In the genomic region with DNA sequence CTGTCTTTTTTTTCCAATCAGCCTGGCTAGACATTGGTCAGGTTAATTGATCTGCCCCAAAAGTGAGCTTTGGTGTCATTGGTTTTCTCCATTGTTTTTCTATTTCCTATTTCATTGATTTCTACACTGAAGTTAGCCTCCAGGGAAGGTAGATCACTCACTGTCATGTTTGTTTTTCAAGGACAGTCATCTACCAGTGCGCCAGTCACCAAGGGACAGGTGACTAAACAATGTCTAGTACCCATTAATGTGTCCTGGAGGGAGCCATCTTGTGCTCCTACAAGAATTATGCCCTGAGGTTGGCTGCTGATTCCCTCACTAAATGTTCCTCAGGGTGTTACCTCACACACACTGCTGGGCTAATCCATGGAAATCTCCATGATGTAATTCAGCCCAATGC, we compare ENCODE assay signal across 1 cellular context.
TF ChIP-seq lines count a peak whose summit lies in the region.

No MANE protein-coding gene starts in this region.

TF ChIP-seq in GM23338, 12 proteins besides CTCF, POLR2A, EP300 and RAD21 (continued from another document):
- TF ChIP-seq, protein P1, sequence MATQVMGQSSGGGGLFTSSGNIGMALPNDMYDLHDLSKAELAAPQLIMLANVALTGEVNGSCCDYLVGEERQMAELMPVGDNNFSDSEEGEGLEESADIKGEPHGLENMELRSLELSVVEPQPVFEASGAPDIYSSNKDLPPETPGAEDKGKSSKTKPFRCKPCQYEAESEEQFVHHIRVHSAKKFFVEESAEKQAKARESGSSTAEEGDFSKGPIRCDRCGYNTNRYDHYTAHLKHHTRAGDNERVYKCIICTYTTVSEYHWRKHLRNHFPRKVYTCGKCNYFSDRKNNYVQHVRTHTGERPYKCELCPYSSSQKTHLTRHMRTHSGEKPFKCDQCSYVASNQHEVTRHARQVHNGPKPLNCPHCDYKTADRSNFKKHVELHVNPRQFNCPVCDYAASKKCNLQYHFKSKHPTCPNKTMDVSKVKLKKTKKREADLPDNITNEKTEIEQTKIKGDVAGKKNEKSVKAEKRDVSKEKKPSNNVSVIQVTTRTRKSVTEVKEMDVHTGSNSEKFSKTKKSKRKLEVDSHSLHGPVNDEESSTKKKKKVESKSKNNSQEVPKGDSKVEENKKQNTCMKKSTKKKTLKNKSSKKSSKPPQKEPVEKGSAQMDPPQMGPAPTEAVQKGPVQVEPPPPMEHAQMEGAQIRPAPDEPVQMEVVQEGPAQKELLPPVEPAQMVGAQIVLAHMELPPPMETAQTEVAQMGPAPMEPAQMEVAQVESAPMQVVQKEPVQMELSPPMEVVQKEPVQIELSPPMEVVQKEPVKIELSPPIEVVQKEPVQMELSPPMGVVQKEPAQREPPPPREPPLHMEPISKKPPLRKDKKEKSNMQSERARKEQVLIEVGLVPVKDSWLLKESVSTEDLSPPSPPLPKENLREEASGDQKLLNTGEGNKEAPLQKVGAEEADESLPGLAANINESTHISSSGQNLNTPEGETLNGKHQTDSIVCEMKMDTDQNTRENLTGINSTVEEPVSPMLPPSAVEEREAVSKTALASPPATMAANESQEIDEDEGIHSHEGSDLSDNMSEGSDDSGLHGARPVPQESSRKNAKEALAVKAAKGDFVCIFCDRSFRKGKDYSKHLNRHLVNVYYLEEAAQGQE (IDR thresholded peaks at IDR 0.05; ENCODE audit: unreplicated experiment): no peak
- TF ChIP-seq EZH2phosphoT487 (IDR thresholded peaks at IDR 0.05; ENCODE audit: unreplicated experiment) (no peak), ZNF114 (CRISPR knock-in tag; IDR thresholded peaks at IDR 0.05) (no peak), JUNB (IDR thresholded peaks at IDR 0.05; ENCODE audit: unreplicated experiment) (no peak), CREB1 (CRISPR knock-in tag; IDR thresholded peaks at IDR 0.05; ENCODE audit: low read depth) (no peak), STAT1 (IDR thresholded peaks at IDR 0.05; ENCODE audit: unreplicated experiment) (no peak), POLR2AphosphoS5 (IDR thresholded peaks at IDR 0.05; ENCODE audit: low read depth) (no peak), ZNF331 (CRISPR knock-in tag; IDR thresholded peaks at IDR 0.05; ENCODE audit: low read depth) (no peak), NANOG (IDR thresholded peaks at IDR 0.05; ENCODE audit: borderline replicate concordance) (no peak)
- TF ChIP-seq, protein P2, sequence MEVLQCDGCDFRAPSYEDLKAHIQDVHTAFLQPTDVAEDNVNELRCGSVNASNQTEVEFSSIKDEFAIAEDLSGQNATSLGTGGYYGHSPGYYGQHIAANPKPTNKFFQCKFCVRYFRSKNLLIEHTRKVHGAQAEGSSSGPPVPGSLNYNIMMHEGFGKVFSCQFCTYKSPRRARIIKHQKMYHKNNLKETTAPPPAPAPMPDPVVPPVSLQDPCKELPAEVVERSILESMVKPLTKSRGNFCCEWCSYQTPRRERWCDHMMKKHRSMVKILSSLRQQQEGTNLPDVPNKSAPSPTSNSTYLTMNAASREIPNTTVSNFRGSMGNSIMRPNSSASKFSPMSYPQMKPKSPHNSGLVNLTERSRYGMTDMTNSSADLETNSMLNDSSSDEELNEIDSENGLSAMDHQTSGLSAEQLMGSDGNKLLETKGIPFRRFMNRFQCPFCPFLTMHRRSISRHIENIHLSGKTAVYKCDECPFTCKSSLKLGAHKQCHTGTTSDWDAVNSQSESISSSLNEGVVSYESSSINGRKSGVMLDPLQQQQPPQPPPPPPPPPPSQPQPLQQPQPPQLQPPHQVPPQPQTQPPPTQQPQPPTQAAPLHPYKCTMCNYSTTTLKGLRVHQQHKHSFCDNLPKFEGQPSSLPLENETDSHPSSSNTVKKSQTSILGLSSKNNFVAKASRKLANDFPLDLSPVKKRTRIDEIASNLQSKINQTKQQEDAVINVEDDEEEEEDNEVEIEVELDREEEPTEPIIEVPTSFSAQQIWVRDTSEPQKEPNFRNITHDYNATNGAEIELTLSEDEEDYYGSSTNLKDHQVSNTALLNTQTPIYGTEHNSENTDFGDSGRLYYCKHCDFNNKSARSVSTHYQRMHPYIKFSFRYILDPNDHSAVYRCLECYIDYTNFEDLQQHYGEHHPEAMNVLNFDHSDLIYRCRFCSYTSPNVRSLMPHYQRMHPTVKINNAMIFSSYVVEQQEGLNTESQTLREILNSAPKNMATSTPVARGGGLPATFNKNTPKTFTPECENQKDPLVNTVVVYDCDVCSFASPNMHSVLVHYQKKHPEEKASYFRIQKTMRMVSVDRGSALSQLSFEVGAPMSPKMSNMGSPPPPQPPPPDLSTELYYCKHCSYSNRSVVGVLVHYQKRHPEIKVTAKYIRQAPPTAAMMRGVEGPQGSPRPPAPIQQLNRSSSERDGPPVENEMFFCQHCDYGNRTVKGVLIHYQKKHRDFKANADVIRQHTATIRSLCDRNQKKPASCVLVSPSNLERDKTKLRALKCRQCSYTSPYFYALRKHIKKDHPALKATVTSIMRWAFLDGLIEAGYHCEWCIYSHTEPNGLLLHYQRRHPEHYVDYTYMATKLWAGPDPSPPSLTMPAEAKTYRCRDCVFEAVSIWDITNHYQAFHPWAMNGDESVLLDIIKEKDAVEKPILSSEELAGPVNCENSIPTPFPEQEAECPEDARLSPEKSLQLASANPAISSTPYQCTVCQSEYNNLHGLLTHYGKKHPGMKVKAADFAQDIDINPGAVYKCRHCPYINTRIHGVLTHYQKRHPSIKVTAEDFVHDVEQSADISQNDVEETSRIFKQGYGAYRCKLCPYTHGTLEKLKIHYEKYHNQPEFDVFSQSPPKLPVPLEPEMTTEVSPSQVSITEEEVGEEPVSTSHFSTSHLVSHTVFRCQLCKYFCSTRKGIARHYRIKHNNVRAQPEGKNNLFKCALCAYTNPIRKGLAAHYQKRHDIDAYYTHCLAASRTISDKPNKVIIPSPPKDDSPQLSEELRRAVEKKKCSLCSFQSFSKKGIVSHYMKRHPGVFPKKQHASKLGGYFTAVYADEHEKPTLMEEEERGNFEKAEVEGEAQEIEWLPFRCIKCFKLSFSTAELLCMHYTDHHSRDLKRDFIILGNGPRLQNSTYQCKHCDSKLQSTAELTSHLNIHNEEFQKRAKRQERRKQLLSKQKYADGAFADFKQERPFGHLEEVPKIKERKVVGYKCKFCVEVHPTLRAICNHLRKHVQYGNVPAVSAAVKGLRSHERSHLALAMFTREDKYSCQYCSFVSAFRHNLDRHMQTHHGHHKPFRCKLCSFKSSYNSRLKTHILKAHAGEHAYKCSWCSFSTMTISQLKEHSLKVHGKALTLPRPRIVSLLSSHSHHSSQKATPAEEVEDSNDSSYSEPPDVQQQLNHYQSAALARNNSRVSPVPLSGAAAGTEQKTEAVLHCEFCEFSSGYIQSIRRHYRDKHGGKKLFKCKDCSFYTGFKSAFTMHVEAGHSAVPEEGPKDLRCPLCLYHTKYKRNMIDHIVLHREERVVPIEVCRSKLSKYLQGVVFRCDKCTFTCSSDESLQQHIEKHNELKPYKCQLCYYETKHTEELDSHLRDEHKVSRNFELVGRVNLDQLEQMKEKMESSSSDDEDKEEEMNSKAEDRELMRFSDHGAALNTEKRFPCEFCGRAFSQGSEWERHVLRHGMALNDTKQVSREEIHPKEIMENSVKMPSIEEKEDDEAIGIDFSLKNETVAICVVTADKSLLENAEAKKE (CRISPR knock-in tag; IDR thresholded peaks at IDR 0.05): no peak
